Comparison of ENCODE assay signal across 9 cellular contexts in genomic region chr4:146263785-146264184, GRCh38. TPM values are rescaled to one million over a fixed set of nuclear protein-coding genes. Genes with fewer than 3 reads are reported as not detected.
"Had no signal": no experiment of that assay in that cellular context is flagged by ENCODE, and none has a peak within 500 bp of the region (broad histone marks: within the 10 kb centered on the region; RNA-seq: fewer than 3 reads in every experiment).

No MANE protein-coding gene starts in this region.

- H3K4me3 ChIP-seq: GM23248, GM23338, HAP-1 had no signal

- H3K36me3 ChIP-seq: HAP-1 had no signal

- H3K9me3 ChIP-seq: HAP-1 had no signal

- DNase-seq: GM23248, H7, H9, HCEC 1CT, HFFc6 had no signal

- H3K9ac ChIP-seq: GM23248 had no signal

- H2AFZ ChIP-seq: GM23248, GM23338 had no signal

- H3K4me2 ChIP-seq: GM23338 had no signal

- H3K27ac ChIP-seq: GM23248 had no signal

- FAIRE-seq: H1, H54 had no signal

RNA-seq across cellular contexts. Expression of gene REELD1, which starts 49.4 kb away (rescaled TPM):
- polyA plus RNA-seq: GM23248 had no signal
